ENCODE assay signal across 10 cellular contexts in genomic region chr10:48287417-48288391, GRCh38. TPM values are rescaled to one million over a fixed set of nuclear protein-coding genes. Genes with fewer than 3 reads are reported as not detected.
DNase-seq lines count a peak whose midpoint lies in the region; ATAC-seq and TF ChIP-seq lines count a peak whose summit lies in the region.
"Had no signal": no experiment of that assay in that cellular context is flagged by ENCODE, and none has a peak within 500 bp of the region (broad histone marks: within the 10 kb centered on the region; RNA-seq: fewer than 3 reads in every experiment).

No MANE protein-coding gene starts in this region.

- ATAC-seq in GM18517 (IDR thresholded peaks at IDR 0.05; ENCODE audit: unreplicated experiment): peak; percentile 49
- peak; percentile 48 for ATAC-seq in HG02943 (IDR thresholded peaks at IDR 0.05; ENCODE audit: low read depth, unreplicated experiment)
- no peak for ATAC-seq in HG02588 (IDR thresholded peaks at IDR 0.05; ENCODE audit: unreplicated experiment)

- H3K27ac ChIP-seq in vagina: no peak overlapping the region

- intact Hi-C loops in vagina (cut with DNase I): no loop called here

- no peaks in the 10 kb centered on the region for H3K27me3 ChIP-seq in vagina

- no peaks in the 10 kb centered on the region for H3K9me3 ChIP-seq in vagina

- peaks cover 5% of the 10 kb centered on the region for H3K36me3 Mint-ChIP-seq in neural crest cell (ENCODE audit: low read depth)

- H3K4me1 ChIP-seq in vagina: peaks cover 7% of the 10 kb centered on the region

- TF ChIP-seq POLR2A in vagina (IDR thresholded peaks at IDR 0.05): no peak

- H3K4me3 ChIP-seq in vagina: no peak overlapping the region

- DNase-seq in amniotic epithelial cell (ENCODE audit: low read depth) (peak; percentile 60), neural crest cell (ENCODE audit: low read depth, low spot score) (no peak), vagina (ENCODE audit: extremely low spot score in 2 of 2) (no peak), SHP77 treated with DMSO at 0.1 percent for 48 hours (lab: John Stamatoyannopoulos, UW) (no peak)
- DNase-seq in stimulated activated CD4-positive, alpha-beta T cell treated with anti-CD3 and anti-CD28 coated beads, Interleukin-4, amount 100 ng/mL, for 1 hour: no peak
- DNase-seq: activated effector memory CD4-positive, alpha-beta T cell treated with Interleukin-2 at 50 U/mL for 16 hours; stimulated activated CD4-positive, alpha-beta T cell treated with anti-CD3 and anti-CD28 coated beads, Interleukin-2, amount 100 ng/mL, for 48 hours had no signal

- H3K27ac Mint-ChIP-seq in neural crest cell (ENCODE audit: unreplicated experiment): peak overlapping the region; percentile 40

- H3K9me3 Mint-ChIP-seq in neural crest cell: peaks cover 13% of the 10 kb centered on the region

- H3K4me1 Mint-ChIP-seq in neural crest cell: peaks cover 30% of the 10 kb centered on the region

- TF ChIP-seq CTCF in neural crest cell (conservative IDR thresholded peaks at IDR 0.05) (no peak), vagina (IDR thresholded peaks at IDR 0.05) (no peak)

- no peaks in the 10 kb centered on the region for H3K27me3 Mint-ChIP-seq in neural crest cell (ENCODE audit: low read depth)

- H3K36me3 ChIP-seq in vagina: no peaks in the 10 kb centered on the region

- no peak overlapping the region for H3K4me3 Mint-ChIP-seq in neural crest cell

RNA-seq across cellular contexts. Expression of gene FRMPD2, which starts 13.2 kb away (rescaled TPM):
- total RNA-seq in neural crest cell: 0.26 TPM in 1 of 2 replicates, not detected in the other
- not detected for total RNA-seq in vagina

RNA-seq across cellular contexts. Expression of gene MAPK8, which starts 18.8 kb away (rescaled TPM):
- total RNA-seq in neural crest cell: 56.6 and 59.1 TPM in 2 replicates
- total RNA-seq in vagina: 54.3 TPM
